1 cellular context compared by ENCODE assay signal in genomic region chr11:16924826-16925494, GRCh38.
TF ChIP-seq lines count a peak whose summit lies in the region.

No MANE protein-coding gene starts in this region.

TF ChIP-seq in HepG2, 621 proteins besides CTCF, POLR2A, EP300 and RAD21 (continued from another document and continues in another):
- TF ChIP-seq, protein P1, sequence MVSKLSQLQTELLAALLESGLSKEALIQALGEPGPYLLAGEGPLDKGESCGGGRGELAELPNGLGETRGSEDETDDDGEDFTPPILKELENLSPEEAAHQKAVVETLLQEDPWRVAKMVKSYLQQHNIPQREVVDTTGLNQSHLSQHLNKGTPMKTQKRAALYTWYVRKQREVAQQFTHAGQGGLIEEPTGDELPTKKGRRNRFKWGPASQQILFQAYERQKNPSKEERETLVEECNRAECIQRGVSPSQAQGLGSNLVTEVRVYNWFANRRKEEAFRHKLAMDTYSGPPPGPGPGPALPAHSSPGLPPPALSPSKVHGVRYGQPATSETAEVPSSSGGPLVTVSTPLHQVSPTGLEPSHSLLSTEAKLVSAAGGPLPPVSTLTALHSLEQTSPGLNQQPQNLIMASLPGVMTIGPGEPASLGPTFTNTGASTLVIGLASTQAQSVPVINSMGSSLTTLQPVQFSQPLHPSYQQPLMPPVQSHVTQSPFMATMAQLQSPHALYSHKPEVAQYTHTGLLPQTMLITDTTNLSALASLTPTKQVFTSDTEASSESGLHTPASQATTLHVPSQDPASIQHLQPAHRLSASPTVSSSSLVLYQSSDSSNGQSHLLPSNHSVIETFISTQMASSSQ (IDR thresholded peaks at IDR 0.05; ENCODE audit: low read depth): peak; percentile 70
- TF ChIP-seq, protein P1 (CRISPR knock-in tag; IDR thresholded peaks at IDR 0.05; ENCODE audit: borderline replicate concordance): no peak; the same call in 1 of the 2 replicates
- no peak for TF ChIP-seq FOXA1 (IDR thresholded peaks at IDR 0.05)
- TF ChIP-seq FOXA1 (CRISPR knock-in tag; IDR thresholded peaks at IDR 0.05): no peak
- 0 out of 2 replicates have a peak, but pooled peaks have one; percentile 20 for TF ChIP-seq ZNF335 (CRISPR knock-in tag; IDR thresholded peaks at IDR 0.05)
- TF ChIP-seq ASH2L (IDR thresholded peaks at IDR 0.05; ENCODE audit: insufficient read length, low read depth, low read length): no peak
- TF ChIP-seq, protein P2, sequence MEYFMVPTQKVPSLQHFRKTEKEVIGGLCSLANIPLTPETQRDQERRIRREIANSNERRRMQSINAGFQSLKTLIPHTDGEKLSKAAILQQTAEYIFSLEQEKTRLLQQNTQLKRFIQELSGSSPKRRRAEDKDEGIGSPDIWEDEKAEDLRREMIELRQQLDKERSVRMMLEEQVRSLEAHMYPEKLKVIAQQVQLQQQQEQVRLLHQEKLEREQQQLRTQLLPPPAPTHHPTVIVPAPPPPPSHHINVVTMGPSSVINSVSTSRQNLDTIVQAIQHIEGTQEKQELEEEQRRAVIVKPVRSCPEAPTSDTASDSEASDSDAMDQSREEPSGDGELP (IDR thresholded peaks at IDR 0.05; ENCODE audit: borderline replicate concordance, low read depth): no peak
- no peak for TF ChIP-seq GMEB2 (CRISPR knock-in tag; IDR thresholded peaks at IDR 0.05; ENCODE audit: low read depth)
- 0 out of 2 replicates have a peak, but pooled peaks have one; percentile 26 for TF ChIP-seq HNRNPL (IDR thresholded peaks at IDR 0.05; ENCODE audit: low read depth, low read length)
- TF ChIP-seq ZSCAN31 (CRISPR knock-in tag; IDR thresholded peaks at IDR 0.05; ENCODE audit: low read depth): peak; percentile 78; the same call in 1 of the 2 replicates
- no peak for TF ChIP-seq RBM22 (optimal IDR thresholded peaks at IDR 0.05; ENCODE audit: low read length)
- no peak for TF ChIP-seq ZNF703 (CRISPR knock-in tag; IDR thresholded peaks at IDR 0.05; ENCODE audit: borderline replicate concordance)
- TF ChIP-seq GABPB1 (CRISPR knock-in tag; IDR thresholded peaks at IDR 0.05): 0 out of 2 replicates have a peak, but pooled peaks have one; percentile 25
- no peak for TF ChIP-seq SETDB1 (CRISPR knock-in tag; IDR thresholded peaks at IDR 0.05; ENCODE audit: borderline replicate concordance)
- no peak for TF ChIP-seq ISX (CRISPR knock-in tag; conservative IDR thresholded peaks at IDR 0.05)
- TF ChIP-seq ZNF326 (CRISPR knock-in tag; IDR thresholded peaks at IDR 0.05; ENCODE audit: borderline replicate concordance): no peak
- TF ChIP-seq ZNF496 (CRISPR knock-in tag; IDR thresholded peaks at IDR 0.05; ENCODE audit: insufficient replicate concordance): no peak
- TF ChIP-seq TEAD3 (CRISPR knock-in tag; optimal IDR thresholded peaks at IDR 0.05; ENCODE audit: borderline replicate concordance): peak; percentile 51
- no peak for TF ChIP-seq ZNF879 (CRISPR knock-in tag; IDR thresholded peaks at IDR 0.05)
- TF ChIP-seq, protein P3, sequence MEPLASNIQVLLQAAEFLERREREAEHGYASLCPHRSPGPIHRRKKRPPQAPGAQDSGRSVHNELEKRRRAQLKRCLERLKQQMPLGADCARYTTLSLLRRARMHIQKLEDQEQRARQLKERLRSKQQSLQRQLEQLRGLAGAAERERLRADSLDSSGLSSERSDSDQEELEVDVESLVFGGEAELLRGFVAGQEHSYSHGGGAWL (CRISPR knock-in tag; IDR thresholded peaks at IDR 0.05): no peak
- TF ChIP-seq NKX3-1 (CRISPR knock-in tag; IDR thresholded peaks at IDR 0.05): no peak
- TF ChIP-seq ARNTL (CRISPR knock-in tag; IDR thresholded peaks at IDR 0.05): no peak
- TF ChIP-seq CENPX (CRISPR knock-in tag; IDR thresholded peaks at IDR 0.05): no peak
- peak; percentile 20; the same call in 1 of the 2 replicates for TF ChIP-seq RXRB (CRISPR knock-in tag; IDR thresholded peaks at IDR 0.05; ENCODE audit: borderline replicate concordance)
- 0 out of 2 replicates have a peak, but pooled peaks have one; percentile 22 for TF ChIP-seq SMAD3 (CRISPR knock-in tag; IDR thresholded peaks at IDR 0.05)
- no peak for TF ChIP-seq ZNF354B (CRISPR knock-in tag; IDR thresholded peaks at IDR 0.05)
- TF ChIP-seq, protein P4, sequence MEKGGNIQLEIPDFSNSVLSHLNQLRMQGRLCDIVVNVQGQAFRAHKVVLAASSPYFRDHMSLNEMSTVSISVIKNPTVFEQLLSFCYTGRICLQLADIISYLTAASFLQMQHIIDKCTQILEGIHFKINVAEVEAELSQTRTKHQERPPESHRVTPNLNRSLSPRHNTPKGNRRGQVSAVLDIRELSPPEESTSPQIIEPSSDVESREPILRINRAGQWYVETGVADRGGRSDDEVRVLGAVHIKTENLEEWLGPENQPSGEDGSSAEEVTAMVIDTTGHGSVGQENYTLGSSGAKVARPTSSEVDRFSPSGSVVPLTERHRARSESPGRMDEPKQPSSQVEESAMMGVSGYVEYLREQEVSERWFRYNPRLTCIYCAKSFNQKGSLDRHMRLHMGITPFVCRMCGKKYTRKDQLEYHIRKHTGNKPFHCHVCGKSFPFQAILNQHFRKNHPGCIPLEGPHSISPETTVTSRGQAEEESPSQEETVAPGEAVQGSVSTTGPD (CRISPR knock-in tag; IDR thresholded peaks at IDR 0.05): no peak
- TF ChIP-seq KMT2A (CRISPR knock-in tag; IDR thresholded peaks at IDR 0.05): 0 out of 2 replicates have a peak, but pooled peaks have one; percentile 10
- TF ChIP-seq, protein P5, sequence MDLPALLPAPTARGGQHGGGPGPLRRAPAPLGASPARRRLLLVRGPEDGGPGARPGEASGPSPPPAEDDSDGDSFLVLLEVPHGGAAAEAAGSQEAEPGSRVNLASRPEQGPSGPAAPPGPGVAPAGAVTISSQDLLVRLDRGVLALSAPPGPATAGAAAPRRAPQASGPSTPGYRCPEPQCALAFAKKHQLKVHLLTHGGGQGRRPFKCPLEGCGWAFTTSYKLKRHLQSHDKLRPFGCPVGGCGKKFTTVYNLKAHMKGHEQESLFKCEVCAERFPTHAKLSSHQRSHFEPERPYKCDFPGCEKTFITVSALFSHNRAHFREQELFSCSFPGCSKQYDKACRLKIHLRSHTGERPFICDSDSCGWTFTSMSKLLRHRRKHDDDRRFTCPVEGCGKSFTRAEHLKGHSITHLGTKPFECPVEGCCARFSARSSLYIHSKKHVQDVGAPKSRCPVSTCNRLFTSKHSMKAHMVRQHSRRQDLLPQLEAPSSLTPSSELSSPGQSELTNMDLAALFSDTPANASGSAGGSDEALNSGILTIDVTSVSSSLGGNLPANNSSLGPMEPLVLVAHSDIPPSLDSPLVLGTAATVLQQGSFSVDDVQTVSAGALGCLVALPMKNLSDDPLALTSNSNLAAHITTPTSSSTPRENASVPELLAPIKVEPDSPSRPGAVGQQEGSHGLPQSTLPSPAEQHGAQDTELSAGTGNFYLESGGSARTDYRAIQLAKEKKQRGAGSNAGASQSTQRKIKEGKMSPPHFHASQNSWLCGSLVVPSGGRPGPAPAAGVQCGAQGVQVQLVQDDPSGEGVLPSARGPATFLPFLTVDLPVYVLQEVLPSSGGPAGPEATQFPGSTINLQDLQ (CRISPR knock-in tag; IDR thresholded peaks at IDR 0.05): no peak
- peak; percentile 57 for TF ChIP-seq SAP130 (CRISPR knock-in tag; IDR thresholded peaks at IDR 0.05; ENCODE audit: low read depth)
- no peak for TF ChIP-seq ZNF740 (CRISPR knock-in tag; IDR thresholded peaks at IDR 0.05)
- no peak for TF ChIP-seq ZKSCAN1 (IDR thresholded peaks at IDR 0.05; ENCODE audit: low read length)
- no peak for TF ChIP-seq SP5 (CRISPR knock-in tag; IDR thresholded peaks at IDR 0.05; ENCODE audit: borderline replicate concordance, low read depth)
- no peak for TF ChIP-seq RARA (CRISPR knock-in tag; IDR thresholded peaks at IDR 0.05)
- no peak for TF ChIP-seq GTF3A (CRISPR knock-in tag; conservative IDR thresholded peaks at IDR 0.05)
- no peak for TF ChIP-seq ATM (IDR thresholded peaks at IDR 0.05; ENCODE audit: borderline replicate concordance)
- TF ChIP-seq SOX13 (IDR thresholded peaks at IDR 0.05): no peak
- peak in 1 of 2 experiments; percentile 37; a peak in 1 of 4 replicates for TF ChIP-seq SOX13 (CRISPR knock-in tag; conservative IDR thresholded peaks at IDR 0.05 in 1 of 2, IDR thresholded peaks at IDR 0.05 in 1 of 2)
- no peak for TF ChIP-seq HMGA1 (CRISPR knock-in tag; conservative IDR thresholded peaks at IDR 0.05)
- TF ChIP-seq ZNF674 (CRISPR knock-in tag; IDR thresholded peaks at IDR 0.05; ENCODE audit: low read depth): no peak
- no peak for TF ChIP-seq UBTF (CRISPR knock-in tag; IDR thresholded peaks at IDR 0.05)
- TF ChIP-seq, protein P6, sequence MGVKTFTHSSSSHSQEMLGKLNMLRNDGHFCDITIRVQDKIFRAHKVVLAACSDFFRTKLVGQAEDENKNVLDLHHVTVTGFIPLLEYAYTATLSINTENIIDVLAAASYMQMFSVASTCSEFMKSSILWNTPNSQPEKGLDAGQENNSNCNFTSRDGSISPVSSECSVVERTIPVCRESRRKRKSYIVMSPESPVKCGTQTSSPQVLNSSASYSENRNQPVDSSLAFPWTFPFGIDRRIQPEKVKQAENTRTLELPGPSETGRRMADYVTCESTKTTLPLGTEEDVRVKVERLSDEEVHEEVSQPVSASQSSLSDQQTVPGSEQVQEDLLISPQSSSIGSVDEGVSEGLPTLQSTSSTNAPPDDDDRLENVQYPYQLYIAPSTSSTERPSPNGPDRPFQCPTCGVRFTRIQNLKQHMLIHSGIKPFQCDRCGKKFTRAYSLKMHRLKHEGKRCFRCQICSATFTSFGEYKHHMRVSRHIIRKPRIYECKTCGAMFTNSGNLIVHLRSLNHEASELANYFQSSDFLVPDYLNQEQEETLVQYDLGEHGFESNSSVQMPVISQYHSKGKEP (CRISPR knock-in tag; IDR thresholded peaks at IDR 0.05): no peak
- 0 out of 2 replicates have a peak, but pooled peaks have one; percentile 68 for TF ChIP-seq ZNF772 (CRISPR knock-in tag; IDR thresholded peaks at IDR 0.05)
- TF ChIP-seq, protein P7, sequence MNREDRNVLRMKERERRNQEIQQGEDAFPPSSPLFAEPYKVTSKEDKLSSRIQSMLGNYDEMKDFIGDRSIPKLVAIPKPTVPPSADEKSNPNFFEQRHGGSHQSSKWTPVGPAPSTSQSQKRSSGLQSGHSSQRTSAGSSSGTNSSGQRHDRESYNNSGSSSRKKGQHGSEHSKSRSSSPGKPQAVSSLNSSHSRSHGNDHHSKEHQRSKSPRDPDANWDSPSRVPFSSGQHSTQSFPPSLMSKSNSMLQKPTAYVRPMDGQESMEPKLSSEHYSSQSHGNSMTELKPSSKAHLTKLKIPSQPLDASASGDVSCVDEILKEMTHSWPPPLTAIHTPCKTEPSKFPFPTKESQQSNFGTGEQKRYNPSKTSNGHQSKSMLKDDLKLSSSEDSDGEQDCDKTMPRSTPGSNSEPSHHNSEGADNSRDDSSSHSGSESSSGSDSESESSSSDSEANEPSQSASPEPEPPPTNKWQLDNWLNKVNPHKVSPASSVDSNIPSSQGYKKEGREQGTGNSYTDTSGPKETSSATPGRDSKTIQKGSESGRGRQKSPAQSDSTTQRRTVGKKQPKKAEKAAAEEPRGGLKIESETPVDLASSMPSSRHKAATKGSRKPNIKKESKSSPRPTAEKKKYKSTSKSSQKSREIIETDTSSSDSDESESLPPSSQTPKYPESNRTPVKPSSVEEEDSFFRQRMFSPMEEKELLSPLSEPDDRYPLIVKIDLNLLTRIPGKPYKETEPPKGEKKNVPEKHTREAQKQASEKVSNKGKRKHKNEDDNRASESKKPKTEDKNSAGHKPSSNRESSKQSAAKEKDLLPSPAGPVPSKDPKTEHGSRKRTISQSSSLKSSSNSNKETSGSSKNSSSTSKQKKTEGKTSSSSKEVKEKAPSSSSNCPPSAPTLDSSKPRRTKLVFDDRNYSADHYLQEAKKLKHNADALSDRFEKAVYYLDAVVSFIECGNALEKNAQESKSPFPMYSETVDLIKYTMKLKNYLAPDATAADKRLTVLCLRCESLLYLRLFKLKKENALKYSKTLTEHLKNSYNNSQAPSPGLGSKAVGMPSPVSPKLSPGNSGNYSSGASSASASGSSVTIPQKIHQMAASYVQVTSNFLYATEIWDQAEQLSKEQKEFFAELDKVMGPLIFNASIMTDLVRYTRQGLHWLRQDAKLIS (CRISPR knock-in tag; IDR thresholded peaks at IDR 0.05): no peak
- no peak for TF ChIP-seq BHLHE40 (IDR thresholded peaks at IDR 0.05; ENCODE audit: low read length)
- no peak for TF ChIP-seq HMG20A (CRISPR knock-in tag; IDR thresholded peaks at IDR 0.05; ENCODE audit: borderline replicate concordance)
- no peak for TF ChIP-seq SIN3A (IDR thresholded peaks at IDR 0.05; ENCODE audit: borderline replicate concordance, low read depth, low read length)
